8 cellular contexts compared by ENCODE assay signal in genomic region chr9:19471737-19472648, GRCh38.
DNase-seq lines count a peak whose midpoint lies in the region; ATAC-seq lines count a peak whose summit lies in the region.

No MANE protein-coding gene starts in this region.

- H3K4me1 Mint-ChIP-seq in effector memory CD8-positive, alpha-beta T cell (ENCODE audit: low read depth in 2 of 2): peaks cover 3 to 7% of the 10 kb centered on the region in 2 donors

- H3K4me3 Mint-ChIP-seq in effector memory CD8-positive, alpha-beta T cell: peak overlapping the region; percentile 56 to 59

- no peaks in the 10 kb centered on the region for H3K9me3 Mint-ChIP-seq in effector memory CD8-positive, alpha-beta T cell

- DNase-seq in AG08396 (ENCODE audit: low spot score): peak; percentile 72
- peak; percentile 77 for DNase-seq in NCI-H2227 (lab: John Stamatoyannopoulos, UW; ENCODE audit: unreplicated experiment)
- peak; percentile 67 to 74 for DNase-seq in activated CD4-positive, alpha-beta T cell treated with anti-CD3 and anti-CD28 coated beads, Interleukin-2, amount 50 U/mL, for 48 hours
- peak; percentile 12 to 26 (median 21) for DNase-seq in effector memory CD8-positive, alpha-beta T cell
- peak; percentile 92 for DNase-seq in medulla oblongata (ENCODE audit: extremely low spot score)
- peak; percentile 14 to 50 for DNase-seq in stimulated activated CD8-positive, alpha-beta memory T cell treated with anti-CD3 and anti-CD28 coated beads, Interleukin-7, amount 100 ng/mL, for 48 hours (ENCODE audit: extremely low read depth in 1 of 2, low read depth in 1 of 2)

- peak overlapping the region in 1 of 2 donors; percentile 12 for H3K27ac Mint-ChIP-seq in effector memory CD8-positive, alpha-beta T cell

- ATAC-seq in GM18858 (IDR thresholded peaks at IDR 0.05; ENCODE audit: unreplicated experiment): peak; percentile 66
- peak; percentile 73 for ATAC-seq in HG03039 (IDR thresholded peaks at IDR 0.05; ENCODE audit: unreplicated experiment)
- peak; percentile 80 for ATAC-seq in effector memory CD8-positive, alpha-beta T cell (replicated peaks)

- peaks cover 6 to 22% of the 10 kb centered on the region in 2 donors for H3K27me3 Mint-ChIP-seq in effector memory CD8-positive, alpha-beta T cell

- H3K36me3 Mint-ChIP-seq in effector memory CD8-positive, alpha-beta T cell (ENCODE audit: insufficient read depth): no peaks in the 10 kb centered on the region

Comparison
In these comparisons a context has a peak if more than half of its experiments do, and no peak if none do; other contexts are left out.
1. Peak in every context shown above with its lines: DNase-seq and ATAC-seq.
2. DNase-seq: peak in every context shown above with its lines; median percentile 92 in medulla oblongata; 77 in NCI-H2227; 72 in AG08396; 70 in activated CD4-positive, alpha-beta T cell treated with anti-CD3 and anti-CD28 coated beads, Interleukin-2, amount 50 U/mL, for 48 hours; 32 in stimulated activated CD8-positive, alpha-beta memory T cell treated with anti-CD3 and anti-CD28 coated beads, Interleukin-7, amount 100 ng/mL, for 48 hours; 21 in effector memory CD8-positive, alpha-beta T cell.